In the genomic region with DNA sequence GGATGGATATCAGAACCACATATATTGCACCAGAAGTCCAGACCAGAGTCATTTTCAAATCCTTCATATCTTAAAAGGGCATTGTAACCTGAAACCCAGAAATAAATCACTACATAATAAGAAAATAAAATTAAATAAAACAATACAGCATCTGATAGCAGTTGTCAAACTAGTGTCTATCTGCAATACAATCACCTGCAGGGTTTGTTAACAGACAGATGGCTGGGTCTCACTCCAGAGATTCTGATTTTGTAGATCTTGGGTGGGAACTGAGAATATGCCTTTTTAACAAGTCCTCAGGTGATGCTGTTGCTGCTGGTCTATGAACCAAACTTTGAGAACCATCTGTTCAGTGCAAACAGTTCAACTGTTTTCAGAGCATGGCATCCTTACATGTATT, we compare ENCODE assay signal across 8 cellular contexts.
"Had no signal": no experiment of that assay in that cellular context is flagged by ENCODE, and none has a peak within 500 bp of the region (broad histone marks: within the 10 kb centered on the region; RNA-seq: fewer than 3 reads in every experiment).

No MANE protein-coding gene starts in this region.

- H2AFZ ChIP-seq: GM23248 had no signal

- ATAC-seq: HepG2 had no signal

- H3K27ac Mint-ChIP-seq: H9, IgD-negative memory B cell had no signal

- H3K9ac ChIP-seq: GM23248 had no signal

- DNase-seq: GM23248, GOT3, H9, HCEC 1CT, KBM-7 had no signal

- H3K27ac ChIP-seq: GM23248, HL-60 had no signal

- H3K27me3 Mint-ChIP-seq: IgD-negative memory B cell had no signal

- H3K9me3 Mint-ChIP-seq: H9, IgD-negative memory B cell had no signal

- H3K4me3 ChIP-seq: GM23248 had no signal

- H3K4me1 Mint-ChIP-seq: H9 had no signal

- H3K4me3 Mint-ChIP-seq: H9, IgD-negative memory B cell had no signal
